Comparison of ENCODE assay signal across 13 cellular contexts in the genomic region with DNA sequence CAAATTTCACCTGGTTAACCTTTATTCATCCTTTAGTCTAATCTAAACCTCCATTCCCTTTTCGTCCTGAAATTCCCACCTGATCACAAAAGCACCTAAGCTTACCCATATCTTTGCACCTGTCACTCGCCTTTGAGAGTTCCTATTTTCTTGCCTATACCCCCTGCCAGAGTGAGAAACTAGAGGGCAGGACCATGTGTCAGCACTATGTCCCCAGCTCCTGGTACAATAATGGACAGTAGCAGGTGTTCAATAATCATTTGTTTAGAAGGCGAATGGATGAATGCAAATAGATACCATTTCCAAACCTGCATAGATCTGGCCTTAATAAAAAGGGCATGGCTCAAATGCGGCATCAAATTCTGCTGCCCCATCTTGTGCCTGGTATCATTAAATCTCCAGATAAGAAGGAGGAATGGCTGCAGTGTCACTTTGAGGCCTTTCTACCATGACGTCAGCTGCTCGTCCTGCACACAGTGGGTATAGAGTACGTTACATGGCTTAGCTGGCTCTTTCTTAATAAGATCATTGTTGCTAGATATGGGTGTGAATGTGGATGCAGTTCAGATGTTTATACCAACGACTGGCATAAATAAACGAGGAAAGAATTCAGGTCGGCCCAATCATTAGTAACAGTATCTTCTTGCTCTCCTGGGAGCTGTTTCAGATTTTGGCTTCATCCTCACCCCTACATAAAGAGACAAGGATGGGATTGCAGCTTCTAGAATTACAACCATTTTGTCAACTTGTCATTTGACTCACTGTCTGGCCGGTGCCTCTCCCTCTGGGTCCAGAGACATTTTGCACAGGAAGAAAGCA.
"Had no signal": no experiment of that assay in that cellular context is flagged by ENCODE, and none has a peak within 500 bp of the region (broad histone marks: within the 10 kb centered on the region; RNA-seq: fewer than 3 reads in every experiment).

No MANE protein-coding gene starts in this region.

- H3K4me3 Mint-ChIP-seq: activated CD8-positive, alpha-beta T cell treated with anti-CD3 and anti-CD28 coated beads, Interleukin-2, amount 10 ng/mL, durations not matched to agents 7 days and 5 days; activated naive CD8-positive, alpha-beta T cell treated with anti-CD3 and anti-CD28 coated beads, Interleukin-2, amount 50 U/mL, for 24 hours; stimulated activated memory B cell treated with anti-CD40 and anti-IgM and Interleukin-4, amounts not matched to agents 10 μg/mL and 1 μg/mL and 100 μg/mL, for 72 hours; WTC11 had no signal

- H3K9me3 Mint-ChIP-seq: activated naive CD8-positive, alpha-beta T cell treated with anti-CD3 and anti-CD28 coated beads, Interleukin-2, amount 50 U/mL, for 24 hours; stimulated activated memory B cell treated with anti-CD40 and anti-IgM and Interleukin-4, amounts not matched to agents 10 μg/mL and 1 μg/mL and 100 μg/mL, for 72 hours; WTC11 had no signal

- H3K36me3 ChIP-seq: esophagus squamous epithelium, neutrophil, spleen had no signal

- H3K36me3 Mint-ChIP-seq: stimulated activated memory B cell treated with anti-CD40 and anti-IgM and Interleukin-4, amounts not matched to agents 10 μg/mL and 1 μg/mL and 100 μg/mL, for 72 hours; WTC11 had no signal

- H3K9me3 ChIP-seq: esophagus squamous epithelium, neutrophil, spleen had no signal

- H3K4me1 ChIP-seq: foreskin keratinocyte had no signal

- H3K27ac Mint-ChIP-seq: activated CD8-positive, alpha-beta T cell treated with anti-CD3 and anti-CD28 coated beads, Interleukin-2, amount 10 ng/mL, durations not matched to agents 7 days and 5 days; activated naive CD8-positive, alpha-beta T cell treated with anti-CD3 and anti-CD28 coated beads, Interleukin-2, amount 50 U/mL, for 24 hours; stimulated activated memory B cell treated with anti-CD40 and anti-IgM and Interleukin-4, amounts not matched to agents 10 μg/mL and 1 μg/mL and 100 μg/mL, for 72 hours; WTC11 had no signal

- H3K27me3 ChIP-seq: esophagus squamous epithelium, neutrophil, spleen had no signal

- DNase-seq: activated CD4-positive, alpha-beta T cell treated with anti-CD3 and anti-CD28 coated beads for 48 hours; activated CD8-positive, alpha-beta memory T cell treated with anti-CD3 and anti-CD28 coated beads, Interleukin-2, amount 50 U/mL, for 48 hours; activated CD8-positive, alpha-beta T cell treated with anti-CD3 and anti-CD28 coated beads, Interleukin-2, amount 10 ng/mL, durations not matched to agents 7 days and 5 days; activated naive CD4-positive, alpha-beta T cell; activated naive CD8-positive, alpha-beta T cell treated with anti-CD3 and anti-CD28 coated beads, Interleukin-2, amount 50 U/mL, for 24 hours; esophagus squamous epithelium; foreskin keratinocyte; spleen; stimulated activated CD4-positive, alpha-beta T cell treated with anti-CD3 and anti-CD28 coated beads, Interleukin-1b, Interleukin-23, amount 100 ng/mL, for 48 hours; trophoblast cell had no signal

- H3K4me1 Mint-ChIP-seq: activated naive CD8-positive, alpha-beta T cell treated with anti-CD3 and anti-CD28 coated beads, Interleukin-2, amount 50 U/mL, for 24 hours; stimulated activated memory B cell treated with anti-CD40 and anti-IgM and Interleukin-4, amounts not matched to agents 10 μg/mL and 1 μg/mL and 100 μg/mL, for 72 hours had no signal

- H3K4me3 ChIP-seq: esophagus squamous epithelium, spleen had no signal

- H3K27ac ChIP-seq: esophagus squamous epithelium, foreskin keratinocyte, neutrophil, spleen had no signal
